ENCODE assay signal across 3 cellular contexts in genomic region chr2:154238252-154238651, GRCh38.
TF ChIP-seq lines count a peak whose summit lies in the region.

No MANE protein-coding gene starts in this region.

TF ChIP-seq in SK-N-SH, 30 proteins besides CTCF, POLR2A, EP300 and RAD21 (continued from another document):
- TF ChIP-seq REST (IDR thresholded peaks at IDR 0.05; ENCODE audit: low read depth, low read length) (no peak), IRF3 (IDR thresholded peaks at IDR 0.05; ENCODE audit: low read depth, low read length) (no peak), RXRA (IDR thresholded peaks at IDR 0.05; ENCODE audit: borderline replicate concordance, low read depth) (no peak), ZBTB33 (IDR thresholded peaks at IDR 0.05; ENCODE audit: borderline replicate concordance, low read depth) (no peak), TAF1 (IDR thresholded peaks at IDR 0.05; ENCODE audit: borderline replicate concordance, low read depth, low read length) (no peak), MXI1 (IDR thresholded peaks at IDR 0.05; ENCODE audit: low read depth, low read length) (no peak), POLR2AphosphoS5 (IDR thresholded peaks at IDR 0.05; ENCODE audit: low read depth, low read length) (no peak), CHD2 (IDR thresholded peaks at IDR 0.05; ENCODE audit: low read length, partially characterized antibody) (peak; percentile 34), GABPA (IDR thresholded peaks at IDR 0.05; ENCODE audit: low read depth) (no peak), GATA2 (CRISPR knock-in tag; IDR thresholded peaks at IDR 0.05) (peak; percentile 86)

TF ChIP-seq in SK-N-SH treated with all-trans-retinoic acid at 6 μM for 48 hours, 23 proteins besides CTCF, POLR2A, EP300 and RAD21 (continued from another document):
- TF ChIP-seq TCF4 (CRISPR knock-in tag; IDR thresholded peaks at IDR 0.05; ENCODE audit: borderline replicate concordance) (peak; percentile 88), GLIS3 (CRISPR knock-in tag; IDR thresholded peaks at IDR 0.05) (no peak), CSRNP3 (CRISPR knock-in tag; IDR thresholded peaks at IDR 0.05) (peak; percentile 67; the same call in 1 of the 2 replicates), ISL1 (CRISPR knock-in tag; IDR thresholded peaks at IDR 0.05) (peak; percentile 96), PATZ1 (CRISPR knock-in tag; IDR thresholded peaks at IDR 0.05; ENCODE audit: borderline replicate concordance) (peak; percentile 29; the same call in 1 of the 2 replicates), OSR1 (CRISPR knock-in tag; IDR thresholded peaks at IDR 0.05) (no peak)
TF ChIP-seq in SK-N-SH treated with all-trans-retinoic acid at 6 μM for 48 hours: peak in this region for 5.

TF ChIP-seq in GM23338, 12 proteins besides CTCF, POLR2A, EP300 and RAD21 (continued from another document):
- TF ChIP-seq ZNF462 (CRISPR knock-in tag; IDR thresholded peaks at IDR 0.05) (no peak), JUNB (IDR thresholded peaks at IDR 0.05; ENCODE audit: unreplicated experiment) (no peak), CREB1 (CRISPR knock-in tag; IDR thresholded peaks at IDR 0.05; ENCODE audit: low read depth) (no peak), STAT1 (IDR thresholded peaks at IDR 0.05; ENCODE audit: unreplicated experiment) (no peak), EZH2 (IDR thresholded peaks at IDR 0.05; ENCODE audit: low read depth, unreplicated experiment) (no peak), POLR2AphosphoS5 (IDR thresholded peaks at IDR 0.05; ENCODE audit: low read depth) (no peak), ETS1 (IDR thresholded peaks at IDR 0.05) (no peak), ZNF114 (CRISPR knock-in tag; IDR thresholded peaks at IDR 0.05) (no peak), NANOG (IDR thresholded peaks at IDR 0.05; ENCODE audit: borderline replicate concordance) (no peak)
